ENCODE assay signal across 8 cellular contexts in the genomic region with DNA sequence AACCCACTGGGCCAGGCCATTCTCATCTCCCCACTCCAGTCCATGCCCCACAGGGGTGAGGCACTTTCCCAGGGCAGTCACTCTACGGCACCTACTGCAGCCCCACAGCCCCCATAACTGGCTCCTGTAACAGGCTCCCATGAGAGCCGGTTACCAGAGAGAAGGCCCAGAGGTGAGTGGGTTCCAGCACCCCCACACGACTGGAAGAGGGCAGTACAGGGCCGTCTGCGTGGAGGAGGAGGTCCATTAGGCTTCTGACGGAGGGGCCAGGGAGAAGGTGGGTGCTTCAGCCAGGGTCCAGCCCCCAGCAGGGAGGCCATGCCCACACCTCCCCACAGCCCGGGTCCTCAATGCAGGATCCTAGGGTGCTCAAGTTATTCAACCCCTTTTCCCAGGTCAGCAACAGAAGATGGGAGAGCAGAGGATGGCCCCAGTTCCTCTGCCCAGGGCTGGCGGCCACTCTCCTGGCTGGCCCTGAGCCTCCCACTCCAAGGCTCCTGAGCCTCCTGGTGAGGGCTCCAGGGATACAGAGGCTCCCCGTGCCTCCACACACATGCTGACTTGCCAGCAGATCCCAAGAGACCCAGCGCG. TPM values are rescaled to one million over a fixed set of nuclear protein-coding genes. Genes with fewer than 3 reads are reported as not detected.
A peak's percentile ranks its signal among the peaks of the same experiment; 100 is the strongest.
DNase-seq lines count a peak whose midpoint lies in the region; ATAC-seq, FAIRE-seq and TF ChIP-seq lines count a peak whose summit lies in the region.

No MANE protein-coding gene starts in this region.

- TF ChIP-seq RAD21 in IMR-90 (IDR thresholded peaks at IDR 0.05; ENCODE audit: low read length): peak; percentile 34

- no peak overlapping the region for H2AFZ ChIP-seq in IMR-90 (replicated peaks; ENCODE audit: low read length, poor library complexity)
- H2AFZ ChIP-seq in astrocyte (ENCODE audit: low read depth, low read length): no peak overlapping the region

- 0 out of 2 replicates have a peak overlapping the region, but pooled peaks have one; percentile 21 for H4K5ac ChIP-seq in IMR-90 (ENCODE audit: low read depth, low read length)

- no peak overlapping the region for H2BK20ac ChIP-seq in IMR-90 (ENCODE audit: low read depth, low read length)

- no peak overlapping the region for H3K18ac ChIP-seq in IMR-90 (ENCODE audit: low read depth, low read length)

- TF ChIP-seq CTCF in IMR-90 (conservative IDR thresholded peaks at IDR 0.05; ENCODE audit: low read depth, low read length) (peak; percentile 29; the same call in 1 of the 2 replicates), astrocyte (IDR thresholded peaks at IDR 0.05; ENCODE audit: insufficient read depth, low read depth, low read length) (no peak)

- FAIRE-seq in astrocyte (lab: Jason Lieb, UNC) (no peak), H54 (lab: Jason Lieb, UNC) (no peak)

- peaks cover 13 to 29% (median 20%) of the 10 kb centered on the region in 4 donors for H3K4me1 Mint-ChIP-seq in CD4-positive, alpha-beta memory T cell
- peaks cover 8% of the 10 kb centered on the region for H3K4me1 Mint-ChIP-seq in astrocyte (ENCODE audit: low read depth, unreplicated experiment)

- peaks cover 36% of the 10 kb centered on the region for H3K4me1 ChIP-seq in CD4-positive, alpha-beta memory T cell (ENCODE audit: insufficient read depth, low read length)
- peaks cover 31% of the 10 kb centered on the region for H3K4me1 ChIP-seq in IMR-90 (ENCODE audit: control insufficient read depth, insufficient read depth, low read length)
- peaks cover 41% of the 10 kb centered on the region for H3K4me1 ChIP-seq in astrocyte (ENCODE audit: insufficient read depth, low read length)
- H3K4me1 ChIP-seq in mesodermal cell (ENCODE audit: control insufficient read depth, insufficient read depth, low read length, poor library complexity, severe bottlenecking): peaks cover 33% of the 10 kb centered on the region

- 0 out of 2 replicates have a peak overlapping the region, but pooled peaks have one; percentile 1 for H2BK120ac ChIP-seq in IMR-90 (ENCODE audit: low read depth, low read length)

- dilution Hi-C loops in IMR-90 (cut with HindIII; ENCODE audit: low sequenced_read_pairs, unreplicated experiment): no loop called here

- peak overlapping the region; percentile 54 for H3K27ac ChIP-seq in CD4-positive, alpha-beta memory T cell (ENCODE audit: low read depth, low read length)
- H3K27ac ChIP-seq in IMR-90 (ENCODE audit: insufficient read depth, low read length): peak overlapping the region; percentile 89
- peak overlapping the region; percentile 40 for H3K27ac ChIP-seq in astrocyte (ENCODE audit: low read depth, low read length)
- peak overlapping the region; percentile 68 for H3K27ac ChIP-seq in mesodermal cell (ENCODE audit: low read depth, low read length, severe bottlenecking)

- H3K4me2 ChIP-seq in IMR-90 (ENCODE audit: low read depth, low read length) (peak overlapping the region; percentile 100), astrocyte (ENCODE audit: low read length) (peak overlapping the region; percentile 88)

- H3K9me3 Mint-ChIP-seq in CD4-positive, alpha-beta memory T cell: peaks cover 0 to 2% (median 0%) of the 10 kb centered on the region in 8 donors
- no peaks in the 10 kb centered on the region for H3K9me3 Mint-ChIP-seq in astrocyte (ENCODE audit: unreplicated experiment)

- H3K9ac ChIP-seq in IMR-90 (ENCODE audit: low read depth, low read length): peak overlapping the region; percentile 91
- peak overlapping the region; percentile 79 for H3K9ac ChIP-seq in astrocyte (ENCODE audit: low read length)

- TF ChIP-seq POLR2A in IMR-90 (IDR thresholded peaks at IDR 0.05; ENCODE audit: low read depth, low read length) (no peak), H54 (IDR thresholded peaks at IDR 0.05; ENCODE audit: low read depth, low read length) (no peak)

- CTCF ChIA-PET in CD4-positive, alpha-beta memory T cell (lab: Charles Lee; ENCODE audit: partially characterized antibody): interaction anchor here (1.3 kb wide), 2 partner anchors 68 to 134 kb away, joined by 5 to 6 read pairs; a partner anchor contains a TSS
- CTCF ChIA-PET in IMR-90 (lab: Yijun Ruan, JAX): no interaction called here

- H4K91ac ChIP-seq in IMR-90 (ENCODE audit: insufficient read depth, low read depth, low read length): peak overlapping the region; percentile 76

- TSS peak; percentile 23 for BruUV-seq in IMR-90 (replicated peaks; lab: Mats Ljungman, UMichigan)

- H3K36me3 ChIP-seq in CD4-positive, alpha-beta memory T cell (ENCODE audit: insufficient read depth, low read length): peaks cover 1% of the 10 kb centered on the region
- H3K36me3 ChIP-seq in IMR-90 (ENCODE audit: control insufficient read depth, insufficient read depth, low read length): peaks cover 13% of the 10 kb centered on the region
- H3K36me3 ChIP-seq in astrocyte (ENCODE audit: insufficient read depth, low read length): no peaks in the 10 kb centered on the region
- peaks cover 6% of the 10 kb centered on the region for H3K36me3 ChIP-seq in mesodermal cell (ENCODE audit: control insufficient read depth, insufficient read depth, low read length)

- POLR2A ChIA-PET in CD4-positive, alpha-beta memory T cell (lab: Charles Lee; ENCODE audit: partially characterized antibody): interaction anchor here (1.0 to 1.3 kb wide), 5 partner anchors 14 to 148 kb away, joined by 3 to 4 read pairs (median 3); a partner anchor contains a TSS
- POLR2A ChIA-PET in IMR-90 (lab: Charles Lee; ENCODE audit: unreplicated experiment): no interaction called here

- H3K79me2 ChIP-seq in astrocyte (ENCODE audit: insufficient read depth, low read length): peaks cover 63% of the 10 kb centered on the region

- H2AK9ac ChIP-seq in IMR-90 (replicated peaks; ENCODE audit: low read depth, low read length, poor library complexity): peak overlapping the region; percentile 97

- H2BK5ac ChIP-seq in IMR-90 (ENCODE audit: low read depth, low read length, poor library complexity, severe bottlenecking): peak overlapping the region; percentile 75

- in situ Hi-C loops in IMR-90 (cut with MboI; ENCODE audit: low sequenced_read_pairs): no loop called here

- H3K4me3 ChIP-seq in CD4-positive, alpha-beta memory T cell (ENCODE audit: low read length in 2 of 2): peak overlapping the region; percentile 33 to 59
- peak overlapping the region; percentile 93 for H3K4me3 ChIP-seq in IMR-90 (ENCODE audit: insufficient read depth, low read depth, low read length)
- H3K4me3 ChIP-seq in astrocyte (ENCODE audit: insufficient read depth, low read depth, low read length): peak overlapping the region; percentile 78
- H3K4me3 ChIP-seq in mesodermal cell (ENCODE audit: extremely low read depth, insufficient read depth, low read length, poor library complexity, severe bottlenecking): peak overlapping the region; percentile 79

- H2AK5ac ChIP-seq in IMR-90 (ENCODE audit: low read depth, low read length): peak overlapping the region; percentile 91

- H4K8ac ChIP-seq in IMR-90 (ENCODE audit: low read depth in 2 of 2, low read length in 2 of 2): peak overlapping the region; percentile 34 to 72; a peak in 3 of 4 replicates

- peak overlapping the region; percentile 90 for H3K4ac ChIP-seq in IMR-90 (ENCODE audit: low read depth, low read length)

- ATAC-seq in IMR-90 (ENCODE audit: low read depth): no peak
- ATAC-seq in HG02840 (IDR thresholded peaks at IDR 0.05; ENCODE audit: low FRiP score, unreplicated experiment): no peak
- no peak for ATAC-seq in GM18870 (IDR thresholded peaks at IDR 0.05; ENCODE audit: unreplicated experiment)

- peak overlapping the region; percentile 72 to 92 (median 88) for H3K27ac Mint-ChIP-seq in CD4-positive, alpha-beta memory T cell
- peak overlapping the region; percentile 91 for H3K27ac Mint-ChIP-seq in astrocyte (ENCODE audit: unreplicated experiment)

- H3K27me3 Mint-ChIP-seq in CD4-positive, alpha-beta memory T cell: no peaks in the 10 kb centered on the region
- H3K27me3 Mint-ChIP-seq in astrocyte (ENCODE audit: low read depth, unreplicated experiment): no peaks in the 10 kb centered on the region

- no peak overlapping the region; the same call in 2 of the 3 replicates for H2BK15ac ChIP-seq in IMR-90 (ENCODE audit: low read depth, low read length)

- peaks cover 3 to 66% of the 10 kb centered on the region in 2 experiments; a peak in 3 of 4 replicates for H3K79me1 ChIP-seq in IMR-90 (ENCODE audit: low read depth in 1 of 2, low read length in 2 of 2)

- peaks cover 3% of the 10 kb centered on the region for H3K9me1 ChIP-seq in IMR-90 (ENCODE audit: insufficient read depth, low read length)

- peak overlapping the region; percentile 84 to 92 (median 89) for H3K4me3 Mint-ChIP-seq in CD4-positive, alpha-beta memory T cell
- peak overlapping the region; percentile 92 for H3K4me3 Mint-ChIP-seq in astrocyte (ENCODE audit: unreplicated experiment)

- peak overlapping the region; percentile 94 for H3K23ac ChIP-seq in IMR-90 (ENCODE audit: low read depth, low read length)

- H3K56ac ChIP-seq in IMR-90 (ENCODE audit: extremely low read depth, insufficient read depth, low read length): peak overlapping the region; percentile 4; the same call in 1 of the 2 replicates

- no peaks in the 10 kb centered on the region for H3K27me3 ChIP-seq in CD4-positive, alpha-beta memory T cell (ENCODE audit: insufficient read depth, low read length)
- H3K27me3 ChIP-seq in IMR-90 (ENCODE audit: control insufficient read depth, insufficient read depth, low read length) (no peaks in the 10 kb centered on the region), astrocyte (ENCODE audit: insufficient read depth, low read length) (no peaks in the 10 kb centered on the region)

- WGBS in IMR-90 (ENCODE audit: extremely low coverage in 2 of 2, insufficient read length in 1 of 2), 2 experiments: 47% methylated on average over 4 of the region's 11 CpGs; no CpG with 5 or more reads in 1 of the 2 experiments
- 47 to 69% methylated on average over 8 to 10 of the region's 11 CpGs for WGBS in mesodermal cell (ENCODE audit: insufficient coverage in 2 of 2), 2 experiments

- H3K14ac ChIP-seq in IMR-90 (replicated peaks; ENCODE audit: low read depth, low read length): peak overlapping the region; percentile 61

- no peak for DNase-seq in CD4-positive, alpha-beta memory T cell
- DNase-seq in IMR-90: peak; percentile 27
- DNase-seq in astrocyte (ENCODE audit: low read depth): no peak
- no peak for DNase-seq in AG20443 (ENCODE audit: low spot score)
- DNase-seq in H54 (ENCODE audit: insufficient read length, low spot score): no peak

- intact Hi-C loops in CD4-positive, alpha-beta memory T cell (cut with micrococcal nuclease): no loop called here
- intact Hi-C loops in IMR-90 (cut with micrococcal nuclease): loop anchor here (5.0 kb wide), 2 partner anchors 51 to 184 kb away; a partner anchor contains a TSS

- H4K20me1 ChIP-seq in IMR-90 (ENCODE audit: insufficient read depth, low read length): peaks cover 39% of the 10 kb centered on the region
- peaks cover 70% of the 10 kb centered on the region for H4K20me1 ChIP-seq in astrocyte (ENCODE audit: insufficient read depth, low read length)

- no peaks in the 10 kb centered on the region for H3K9me3 ChIP-seq in CD4-positive, alpha-beta memory T cell (ENCODE audit: control insufficient read depth in 1 of 2, low read length in 2 of 2)
- no peaks in the 10 kb centered on the region for H3K9me3 ChIP-seq in IMR-90 (ENCODE audit: control insufficient read depth, insufficient read depth, low read length)
- H3K9me3 ChIP-seq in astrocyte (ENCODE audit: insufficient read depth, low read depth, low read length): no peaks in the 10 kb centered on the region
- no peaks in the 10 kb centered on the region for H3K9me3 ChIP-seq in mesodermal cell (ENCODE audit: control insufficient read depth, low read length)

- H3K36me3 Mint-ChIP-seq in CD4-positive, alpha-beta memory T cell: peaks cover 0 to 8% of the 10 kb centered on the region in 2 donors
- H3K36me3 Mint-ChIP-seq in astrocyte (ENCODE audit: low read depth, unreplicated experiment): peaks cover 4% of the 10 kb centered on the region

RNA-seq across cellular contexts. Expression of a gene that starts 1.6 kb away (rescaled TPM):
- total RNA-seq in CD4-positive, alpha-beta memory T cell: 10 to 100 TPM; 59.7 to 65.6 TPM
- polyA plus RNA-seq in CD4-positive, alpha-beta memory T cell: 1 to 10 TPM; 5.4 to 6.9 TPM
- 13.3 and 15.3 TPM in 2 replicates for total RNA-seq in IMR-90 (2012; rRNA removed)
- 58.2 and 75.2 TPM in 2 replicates for polyA plus RNA-seq in IMR-90 (2012; rRNA removed)
- 27.8 and 31.6 TPM in 2 replicates for polyA plus RNA-seq in IMR-90 (2012; cell fraction: cytosol; rRNA removed)
- polyA plus RNA-seq in IMR-90 (2012; cell fraction: nucleus; rRNA removed; ENCODE audit: low replicate concordance): 477 and 1,309 TPM in 2 replicates
- 60.2 and 64.0 TPM in 2 replicates for total RNA-seq in astrocyte
- 39.6 TPM for polyA plus RNA-seq in mesodermal cell (2013, experiment 1 of 2)
- 31.9 TPM for polyA plus RNA-seq in mesodermal cell (2013, experiment 2 of 2)

RNA-seq across cellular contexts. Expression of a gene that starts 2.2 kb away (rescaled TPM):
- total RNA-seq in CD4-positive, alpha-beta memory T cell: 10 to 100 TPM; 24.1 to 27.9 TPM
- polyA plus RNA-seq in CD4-positive, alpha-beta memory T cell: 10 to 100 TPM; 15.4 to 16.7 TPM
- 10.9 and 13.3 TPM in 2 replicates for total RNA-seq in IMR-90 (2012; rRNA removed)
- 33.0 and 43.6 TPM in 2 replicates for polyA plus RNA-seq in IMR-90 (2012; rRNA removed)
- polyA plus RNA-seq in IMR-90 (2012; cell fraction: cytosol; rRNA removed): 26.4 and 45.6 TPM in 2 replicates
- 34.1 and 86.3 TPM in 2 replicates for polyA plus RNA-seq in IMR-90 (2012; cell fraction: nucleus; rRNA removed; ENCODE audit: low replicate concordance)
- total RNA-seq in astrocyte: 28.0 and 29.4 TPM in 2 replicates
- polyA plus RNA-seq in mesodermal cell (2013, experiment 1 of 2): 16.9 TPM
- polyA plus RNA-seq in mesodermal cell (2013, experiment 2 of 2): 15.2 TPM

RNA-seq across cellular contexts. Expression of a gene that starts 18.3 kb away (rescaled TPM):
- total RNA-seq in CD4-positive, alpha-beta memory T cell: 100 to 1,000 TPM; 163 to 173 TPM
- polyA plus RNA-seq in CD4-positive, alpha-beta memory T cell: 10 to 100 TPM; 68.3 to 71.3 TPM
- 52.5 and 56.1 TPM in 2 replicates for total RNA-seq in IMR-90 (2012; rRNA removed)
- 123 and 134 TPM in 2 replicates for polyA plus RNA-seq in IMR-90 (2012; rRNA removed)
- 64.0 and 101 TPM in 2 replicates for polyA plus RNA-seq in IMR-90 (2012; cell fraction: cytosol; rRNA removed)
- polyA plus RNA-seq in IMR-90 (2012; cell fraction: nucleus; rRNA removed; ENCODE audit: low replicate concordance): 495 and 1,105 TPM in 2 replicates
- total RNA-seq in astrocyte: 75.9 and 84.8 TPM in 2 replicates
- polyA plus RNA-seq in mesodermal cell (2013, experiment 1 of 2): 73.6 TPM
- 63.0 TPM for polyA plus RNA-seq in mesodermal cell (2013, experiment 2 of 2)

RNA-seq across cellular contexts. Expression of a gene that starts 18.4 kb away (rescaled TPM):
- total RNA-seq in CD4-positive, alpha-beta memory T cell: 10 to 100 TPM; 25.0 to 28.3 TPM
- 10 to 100 TPM; 15.4 to 26.8 TPM for polyA plus RNA-seq in CD4-positive, alpha-beta memory T cell
- 2.7 and 3.1 TPM in 2 replicates for total RNA-seq in IMR-90 (2012; rRNA removed)
- 12.1 and 15.4 TPM in 2 replicates for polyA plus RNA-seq in IMR-90 (2012; rRNA removed)
- 7.4 and 21.9 TPM in 2 replicates for polyA plus RNA-seq in IMR-90 (2012; cell fraction: cytosol; rRNA removed)
- 5.6 and 16.7 TPM in 2 replicates for polyA plus RNA-seq in IMR-90 (2012; cell fraction: nucleus; rRNA removed; ENCODE audit: low replicate concordance)
- 25.6 and 28.5 TPM in 2 replicates for total RNA-seq in astrocyte
- 15.0 TPM for polyA plus RNA-seq in mesodermal cell (2013, experiment 1 of 2)
- polyA plus RNA-seq in mesodermal cell (2013, experiment 2 of 2): 11.1 TPM

RNA-seq across cellular contexts. Expression of a gene that starts 24.9 kb away (rescaled TPM):
- total RNA-seq in CD4-positive, alpha-beta memory T cell: 1 to 10 TPM; 1.5 TPM
- under 1 TPM in 1 of 2 donors, not detected in 1; 0.47 TPM for polyA plus RNA-seq in CD4-positive, alpha-beta memory T cell
- total RNA-seq in IMR-90 (2012; rRNA removed) (under 0.01 TPM in 1 of 2 replicates, not detected in the other), astrocyte (0.41 and 0.50 TPM in 2 replicates)
- polyA plus RNA-seq in IMR-90 (2012; rRNA removed): 0.05 and 0.06 TPM in 2 replicates
- 0.04 TPM in 1 of 2 replicates, not detected in the other for polyA plus RNA-seq in IMR-90 (2012; cell fraction: cytosol; rRNA removed)
- polyA plus RNA-seq in IMR-90 (2012; cell fraction: nucleus; rRNA removed; ENCODE audit: low replicate concordance): 0.56 and 1.9 TPM in 2 replicates
- 0.11 TPM for polyA plus RNA-seq in mesodermal cell (2013, experiment 1 of 2)
- polyA plus RNA-seq in mesodermal cell (2013, experiment 2 of 2): 0.10 TPM
